1 cellular context compared by ENCODE assay signal in the genomic region with DNA sequence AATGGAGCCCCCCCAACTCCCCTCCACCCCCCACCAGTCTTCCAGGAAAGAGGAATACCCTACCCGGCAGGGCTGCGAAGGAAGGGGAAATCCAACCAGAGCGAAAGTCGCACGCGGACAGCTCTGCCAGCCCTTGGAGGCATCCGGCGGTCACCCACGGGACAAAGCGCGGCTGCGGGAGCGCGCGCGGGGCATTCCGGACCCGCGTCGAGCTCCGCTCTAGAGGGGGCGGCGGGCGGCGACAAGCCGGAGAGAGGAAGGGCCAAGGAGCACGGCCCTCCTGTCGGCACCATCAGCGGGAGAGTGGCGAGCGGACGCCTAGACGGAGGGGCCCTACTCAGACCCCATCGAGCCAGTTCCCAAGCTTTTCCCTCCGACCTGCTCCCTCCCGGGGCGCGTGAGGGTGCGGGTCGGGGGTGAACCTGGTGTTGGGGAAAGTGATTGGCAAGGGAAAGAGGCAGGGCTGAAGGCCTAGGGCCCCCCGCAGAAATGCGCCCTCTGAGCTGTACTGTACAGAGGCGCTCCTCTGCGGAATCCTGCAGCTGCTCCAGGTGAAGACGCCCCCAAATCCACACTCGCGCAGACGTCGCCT.
A peak's percentile ranks its signal among the peaks of the same experiment; 100 is the strongest.
TF ChIP-seq lines count a peak whose summit lies in the region.

No MANE protein-coding gene starts in this region.

TF ChIP-seq in GM12878, 131 proteins besides CTCF, POLR2A, EP300 and RAD21 (continued from another document):
- no peak for TF ChIP-seq REST (IDR thresholded peaks at IDR 0.05; ENCODE audit: low read depth, low read length)
- TF ChIP-seq MYC (IDR thresholded peaks at IDR 0.05; ENCODE audit: insufficient read depth, insufficient read length, insufficient replicate concordance, low read length, severe bottlenecking) = no peak
- no peak for TF ChIP-seq ZZZ3 (IDR thresholded peaks at IDR 0.05; ENCODE audit: control insufficient read depth, insufficient read length, low read depth)
- no peak for TF ChIP-seq NR2C1 (IDR thresholded peaks at IDR 0.05)
- peak; percentile 35 for TF ChIP-seq RELA (IDR thresholded peaks at IDR 0.05; ENCODE audit: borderline replicate concordance, partially characterized antibody)
- TF ChIP-seq FOXK2 (IDR thresholded peaks at IDR 0.05) = no peak
- TF ChIP-seq YBX1 (IDR thresholded peaks at IDR 0.05) = no peak
- TF ChIP-seq, protein P1, sequence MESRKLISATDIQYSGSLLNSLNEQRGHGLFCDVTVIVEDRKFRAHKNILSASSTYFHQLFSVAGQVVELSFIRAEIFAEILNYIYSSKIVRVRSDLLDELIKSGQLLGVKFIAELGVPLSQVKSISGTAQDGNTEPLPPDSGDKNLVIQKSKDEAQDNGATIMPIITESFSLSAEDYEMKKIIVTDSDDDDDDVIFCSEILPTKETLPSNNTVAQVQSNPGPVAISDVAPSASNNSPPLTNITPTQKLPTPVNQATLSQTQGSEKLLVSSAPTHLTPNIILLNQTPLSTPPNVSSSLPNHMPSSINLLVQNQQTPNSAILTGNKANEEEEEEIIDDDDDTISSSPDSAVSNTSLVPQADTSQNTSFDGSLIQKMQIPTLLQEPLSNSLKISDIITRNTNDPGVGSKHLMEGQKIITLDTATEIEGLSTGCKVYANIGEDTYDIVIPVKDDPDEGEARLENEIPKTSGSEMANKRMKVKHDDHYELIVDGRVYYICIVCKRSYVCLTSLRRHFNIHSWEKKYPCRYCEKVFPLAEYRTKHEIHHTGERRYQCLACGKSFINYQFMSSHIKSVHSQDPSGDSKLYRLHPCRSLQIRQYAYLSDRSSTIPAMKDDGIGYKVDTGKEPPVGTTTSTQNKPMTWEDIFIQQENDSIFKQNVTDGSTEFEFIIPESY (IDR thresholded peaks at IDR 0.05) = no peak
- TF ChIP-seq MEF2A (IDR thresholded peaks at IDR 0.05; ENCODE audit: insufficient read depth, low read depth, low read length) = no peak
- no peak for TF ChIP-seq CREB1 (IDR thresholded peaks at IDR 0.05; ENCODE audit: low read depth)
- no peak for TF ChIP-seq YY1 (IDR thresholded peaks at IDR 0.05; ENCODE audit: low read depth, low read length)
- TF ChIP-seq EZH2 (IDR thresholded peaks at IDR 0.05; ENCODE audit: borderline replicate concordance, control insufficient read depth, low read depth, low read length) = no peak
- no peak for TF ChIP-seq CHD1 (IDR thresholded peaks at IDR 0.05; ENCODE audit: low read depth, low read length)
- TF ChIP-seq CEBPZ (IDR thresholded peaks at IDR 0.05; ENCODE audit: low read depth, low read length) = no peak
- no peak for TF ChIP-seq MYB (IDR thresholded peaks at IDR 0.05; ENCODE audit: borderline replicate concordance, low read depth, low read length)
- no peak for TF ChIP-seq CBX5 (IDR thresholded peaks at IDR 0.05; ENCODE audit: low read depth)
- TF ChIP-seq RAD51 (IDR thresholded peaks at IDR 0.05) = no peak
- TF ChIP-seq NFXL1 (IDR thresholded peaks at IDR 0.05; ENCODE audit: borderline replicate concordance) = no peak
- TF ChIP-seq MEF2B (IDR thresholded peaks at IDR 0.05; ENCODE audit: partially characterized antibody, poor library complexity, severe bottlenecking) = no peak
- no peak for TF ChIP-seq ZSCAN29 (IDR thresholded peaks at IDR 0.05)
